Comparison of ENCODE assay signal across 22 cellular contexts in the genomic region with DNA sequence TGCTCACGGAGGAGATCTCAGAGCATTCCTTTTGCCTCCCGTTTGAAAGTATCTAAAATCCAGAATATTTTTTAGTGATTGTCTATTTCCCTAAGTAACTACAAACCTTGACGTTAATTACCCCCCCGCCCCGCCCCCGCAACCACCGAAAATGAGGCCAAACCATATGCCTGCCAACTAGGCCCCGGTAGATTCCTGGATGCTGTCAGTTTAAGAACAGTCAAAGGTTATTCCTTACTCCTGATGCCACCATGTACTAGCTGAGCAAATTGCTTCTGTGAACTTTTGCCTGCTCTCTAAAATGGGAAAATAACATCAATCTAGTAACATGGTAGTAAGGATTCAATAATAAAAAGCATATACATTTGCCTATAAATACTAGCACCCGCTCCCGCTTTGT.
A peak's percentile ranks its signal among the peaks of the same experiment; 100 is the strongest.
DNase-seq lines count a peak whose midpoint lies in the region; ATAC-seq and TF ChIP-seq lines count a peak whose summit lies in the region.
"Had no signal": no experiment of that assay in that cellular context is flagged by ENCODE, and none has a peak within 500 bp of the region (broad histone marks: within the 10 kb centered on the region; RNA-seq: fewer than 3 reads in every experiment).

No MANE protein-coding gene starts in this region.

- H3K4me1 ChIP-seq in heart left ventricle (peaks cover 0 to 54% (median 24%) of the 10 kb centered on the region in 12 donors), esophagus squamous epithelium (peaks cover 0 to 24% (median 14%) of the 10 kb centered on the region in 3 donors)

- H3K27ac ChIP-seq in heart left ventricle (peak overlapping the region in 8 of 12 donors; percentile 63 to 88 (median 84)), esophagus squamous epithelium (no peak overlapping the region)
- H3K27ac ChIP-seq: C4-2B, HL-60, PC-9 had no signal

- H3K36me3 ChIP-seq in heart left ventricle (no peaks in the 10 kb centered on the region), esophagus squamous epithelium (no peaks in the 10 kb centered on the region)

- DNase-seq in heart left ventricle (no peak), Right ventricle myocardium superior (no peak), fibroblast of mammary gland (ENCODE audit: low read depth) (peak; percentile 40), omental fat pad (ENCODE audit: low spot score) (no peak), esophagus squamous epithelium (lab: John Stamatoyannopoulos, UW) (no peak)
- DNase-seq: GF-D8, MM.1S, NCI-H1048, NCI-H1417 treated with DMSO at 0.1 percent for 48 hours, NCI-H187 treated with DMSO at 0.1 percent for 48 hours, NCI-H2107, PC-9, RPMI8226, SIG-M5, SK-N-SH had no signal

- ATAC-seq in heart left ventricle (no peak), Right ventricle myocardium superior (ENCODE audit: poor library complexity) (no peak), omental fat pad (ENCODE audit: low FRiP score) (peak; percentile 67), GM21786 (IDR thresholded peaks at IDR 0.05; ENCODE audit: unreplicated experiment) (no peak), HG02588 (IDR thresholded peaks at IDR 0.05; ENCODE audit: unreplicated experiment) (no peak)
- ATAC-seq: HCT116, HepG2, K562 had no signal

- TF ChIP-seq CTCF in heart left ventricle (IDR thresholded peaks at IDR 0.05): no peak
- TF ChIP-seq CTCF in fibroblast of mammary gland (conservative IDR thresholded peaks at IDR 0.05; ENCODE audit: control insufficient read depth, insufficient read depth, low read depth, low read length): no peak
- no peak for TF ChIP-seq CTCF in omental fat pad (IDR thresholded peaks at IDR 0.05)
- no peak for TF ChIP-seq CTCF in esophagus squamous epithelium (IDR thresholded peaks at IDR 0.05)

- H3K9me3 ChIP-seq in heart left ventricle (no peaks in the 10 kb centered on the region), esophagus squamous epithelium (no peaks in the 10 kb centered on the region)
- H3K9me3 ChIP-seq: SK-N-SH had no signal

- H3K4me3 ChIP-seq in heart left ventricle (no peak overlapping the region), fibroblast of mammary gland (ENCODE audit: control insufficient read depth, low read depth, low read length) (no peak overlapping the region), esophagus squamous epithelium (no peak overlapping the region)
- H3K4me3 ChIP-seq: K562, PC-9 had no signal

- WGBS in heart left ventricle, 4 donors: 80 to 85% (median 83%) methylated on average over 10 of the region's 10 CpGs
- 80 to 85% methylated on average over 10 of the region's 10 CpGs for WGBS in esophagus squamous epithelium, 2 donors

- intact Hi-C loops in heart left ventricle (cut with DNase I): loop anchor here in 1 of 10 donors (10.0 kb wide), 1 partner anchor 153 kb away; no protein-coding TSS in a partner anchor
- intact Hi-C loops in Right ventricle myocardium superior (cut with DNase I): no loop called here
- intact Hi-C loops in esophagus squamous epithelium (cut with DNase I): no loop called here

- TF ChIP-seq POLR2A in heart left ventricle (IDR thresholded peaks at IDR 0.05) (no peak), esophagus squamous epithelium (IDR thresholded peaks at IDR 0.05) (no peak)

- H3K27me3 ChIP-seq in heart left ventricle: no peaks in the 10 kb centered on the region
- no peaks in the 10 kb centered on the region for H3K27me3 ChIP-seq in esophagus squamous epithelium

Comparison
In these comparisons a context has a peak if more than half of its experiments do, and no peak if none do; other contexts are left out.
1. H3K27ac ChIP-seq: peak in heart left ventricle (8 of 12); none in esophagus squamous epithelium (0 of 4).